In the genomic region with DNA sequence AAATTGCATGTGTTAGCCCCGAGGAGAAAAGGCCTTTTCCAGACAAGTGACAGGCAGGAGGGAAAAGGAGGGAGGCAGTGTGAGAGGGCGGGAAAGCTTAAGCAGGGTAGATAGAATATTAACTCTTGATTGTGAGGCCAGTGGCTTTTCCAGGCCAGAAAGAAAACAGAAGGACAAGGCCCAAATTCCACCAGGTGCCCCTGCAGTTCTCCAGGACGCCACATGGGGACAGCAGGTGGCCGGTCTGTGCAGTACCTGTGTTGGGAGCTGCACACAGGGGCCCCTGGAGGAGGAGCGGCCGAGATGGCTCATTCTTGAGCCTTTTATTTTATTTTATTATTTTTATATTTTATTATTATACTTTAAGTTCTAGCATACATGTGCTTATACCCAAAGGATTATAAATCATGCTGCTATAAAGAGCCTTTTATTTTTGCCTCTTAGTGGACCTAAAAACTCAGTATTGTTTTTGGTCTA, we compare ENCODE assay signal across 8 cellular contexts.
DNase-seq lines count a peak whose midpoint lies in the region; ATAC-seq, FAIRE-seq and TF ChIP-seq lines count a peak whose summit lies in the region.

No MANE protein-coding gene starts in this region.

- BruUV-seq in MCF 10A (replicated peaks; lab: Mats Ljungman, UMichigan): no TSS peak

- peak; percentile 92 for TF ChIP-seq CTCF in MCF 10A (IDR thresholded peaks at IDR 0.05; ENCODE audit: unreplicated experiment)
- TF ChIP-seq CTCF in left lung (IDR thresholded peaks at IDR 0.05): peak; percentile 64 to 80

- H3K36me3 Mint-ChIP-seq in MCF 10A (ENCODE audit: insufficient read depth, unreplicated experiment): peaks cover 93% of the 10 kb centered on the region

- POLR2A ChIA-PET in MCF 10A (lab: Yijun Ruan, JAX): interaction anchor here (0.6 to 3.4 kb wide), 12 partner anchors 11 to 670 kb away, joined by 3 to 23 read pairs (median 4); a partner anchor contains a TSS

- CTCF ChIA-PET in MCF 10A (lab: Yijun Ruan, JAX): interaction anchor here (0.6 to 4.1 kb wide), 28 partner anchors 9 to 599 kb away, joined by 3 to 89 read pairs (median 6); no protein-coding TSS in a partner anchor

- no peak overlapping the region for H3K9ac ChIP-seq in GM23248

- no peaks in the 10 kb centered on the region for H3K9me2 ChIP-seq in GM23248 (ENCODE audit: insufficient read depth)

- peaks cover 41% of the 10 kb centered on the region for H3K4me1 Mint-ChIP-seq in MCF 10A (ENCODE audit: insufficient read depth, unreplicated experiment)

- no peaks in the 10 kb centered on the region for H3K27me3 Mint-ChIP-seq in MCF 10A (ENCODE audit: insufficient read depth, unreplicated experiment)

- H3K79me2 ChIP-seq in GM23248 (ENCODE audit: insufficient read depth): peaks cover 67% of the 10 kb centered on the region

- H3K9me3 ChIP-seq in GM23248 (ENCODE audit: low read depth) (no peaks in the 10 kb centered on the region), left lung (no peaks in the 10 kb centered on the region)

- H3F3A ChIP-seq in GM23248 (ENCODE audit: insufficient read depth): peaks cover 95% of the 10 kb centered on the region

- H4K20me1 ChIP-seq in GM23248 (ENCODE audit: insufficient read depth): no peaks in the 10 kb centered on the region; the same call in 1 of the 2 replicates

- no peak overlapping the region for H3K4me3 ChIP-seq in GM23248
- no peak overlapping the region for H3K4me3 ChIP-seq in left lung

- no peak overlapping the region for H3K4me3 Mint-ChIP-seq in MCF 10A (ENCODE audit: unreplicated experiment)

- in situ Hi-C loops in GM23248 (cut with MboI): no loop called here

- H2AFZ ChIP-seq in GM23248: no peak overlapping the region

- peak overlapping the region; percentile 89 for H3K27ac Mint-ChIP-seq in MCF 10A (ENCODE audit: low read depth, unreplicated experiment)

- intact Hi-C loops in MCF 10A (cut with micrococcal nuclease): no loop called here
- intact Hi-C loops in left lung (cut with DNase I): no loop called here

- DNase-seq in DMS53 (lab: John Stamatoyannopoulos, UW) (peak; percentile 87), GM23248 (peak; percentile 58), RPMI7951 (ENCODE audit: low read depth) (peak; percentile 28), MCF 10A (ENCODE audit: unreplicated experiment) (peak; percentile 69), left lung (no peak), urothelium cell line (ENCODE audit: low spot score) (peak; percentile 61), GOT3 (lab: John Stamatoyannopoulos, UW) (no peak)

- H3K27me3 ChIP-seq in GM23248 (replicated peaks; ENCODE audit: insufficient read depth) (no peaks in the 10 kb centered on the region), left lung (no peaks in the 10 kb centered on the region)

- peaks cover 62% of the 10 kb centered on the region for H3K4me1 ChIP-seq in GM23248 (ENCODE audit: insufficient read depth)
- H3K4me1 ChIP-seq in left lung: peaks cover 5 to 23% of the 10 kb centered on the region in 2 donors

- peak overlapping the region; percentile 51 for H3K27ac ChIP-seq in GM23248
- H3K27ac ChIP-seq in left lung: peak overlapping the region in 1 of 2 donors; percentile 43

- H3K4me2 ChIP-seq in GM23248 (ENCODE audit: unreplicated experiment): no peak overlapping the region

- peaks cover 78% of the 10 kb centered on the region for H3K36me3 ChIP-seq in GM23248 (ENCODE audit: low read depth)
- peaks cover 0 to 79% of the 10 kb centered on the region in 2 donors for H3K36me3 ChIP-seq in left lung

- 58 to 65% methylated on average over 6 of the region's 6 CpGs for WGBS in GM23248 (ENCODE audit: low coverage in 1 of 2, low lambda C conversion rate in 2 of 2, missing lambda C conversion rate in 2 of 2), 2 experiments

- no peaks in the 10 kb centered on the region for H3K9me3 Mint-ChIP-seq in MCF 10A (ENCODE audit: unreplicated experiment)

- peak; percentile 92 for ATAC-seq in left lung
- ATAC-seq in HG02763 (IDR thresholded peaks at IDR 0.05; ENCODE audit: unreplicated experiment): no peak

- FAIRE-seq in urothelium cell line (lab: Jason Lieb, UNC): no peak

Comparison
In these comparisons a context has a peak if more than half of its experiments do, and no peak if none do; other contexts are left out.
1. DNase-seq: peak in DMS53 (single experiment), GM23248 (single experiment), RPMI7951 (single experiment), MCF 10A (single experiment) and urothelium cell line (single experiment); none in left lung (0 of 2) and GOT3 (single experiment).